Comparison of ENCODE assay signal across 8 cellular contexts in the genomic region with DNA sequence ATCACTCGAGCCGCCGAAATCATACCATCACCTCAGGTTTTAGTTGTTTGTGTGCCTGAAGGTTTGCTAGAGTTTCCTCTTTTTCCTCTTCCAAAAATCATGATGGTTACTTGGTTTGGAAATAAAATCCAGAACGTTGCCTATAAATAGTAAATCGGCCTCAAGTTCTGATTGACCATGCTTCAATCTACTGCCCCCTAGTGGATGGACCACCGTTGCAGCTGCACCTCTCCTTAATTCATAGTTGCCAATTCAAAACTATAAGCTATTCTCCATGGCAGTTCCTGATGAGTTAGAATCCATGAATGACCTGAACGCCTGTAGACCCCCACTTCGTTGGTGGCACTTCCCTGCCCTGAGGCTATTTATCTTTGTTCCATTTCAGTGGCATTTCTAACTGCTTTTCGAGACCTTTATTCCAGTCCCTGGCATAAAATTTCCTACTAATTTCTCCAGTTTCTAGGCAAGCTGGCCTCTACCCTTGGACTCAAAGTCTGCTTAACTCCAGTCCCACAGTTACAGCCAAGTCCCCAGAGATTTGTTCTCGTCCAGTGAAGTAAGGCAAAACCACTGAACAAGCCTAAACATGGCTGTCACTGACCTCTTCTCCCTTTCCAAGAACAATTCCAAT.
DNase-seq lines count a peak whose midpoint lies in the region; ATAC-seq and TF ChIP-seq lines count a peak whose summit lies in the region.

No MANE protein-coding gene starts in this region.

- ATAC-seq in GM19395 (IDR thresholded peaks at IDR 0.05; ENCODE audit: unreplicated experiment) (peak; percentile 73), psoas muscle (peak; percentile 67 to 93 (median 81)), GM18909 (IDR thresholded peaks at IDR 0.05; ENCODE audit: poor library complexity, unreplicated experiment) (no peak)
- no peak for ATAC-seq in activated CD8-positive, alpha-beta memory T cell treated with anti-CD3 and anti-CD28 coated beads, Interleukin-2, amount 10 ng/mL, durations not matched to agents 7 days and 5 days

- H3K36me3 Mint-ChIP-seq in Calu3 (ENCODE audit: insufficient read depth, unreplicated experiment), result no peaks in the 10 kb centered on the region
- no peaks in the 10 kb centered on the region for H3K36me3 Mint-ChIP-seq in activated CD8-positive, alpha-beta memory T cell treated with anti-CD3 and anti-CD28 coated beads, Interleukin-2, amount 10 ng/mL, durations not matched to agents 7 days and 5 days
- H3K36me3 Mint-ChIP-seq in glutamatergic neuron (ENCODE audit: unreplicated experiment), result no peaks in the 10 kb centered on the region

- peaks cover 9% of the 10 kb centered on the region for H3K4me1 ChIP-seq in psoas muscle

- H3K4me3 Mint-ChIP-seq in Calu3 (ENCODE audit: low read depth, unreplicated experiment), result no peak overlapping the region
- no peak overlapping the region for H3K4me3 Mint-ChIP-seq in activated CD8-positive, alpha-beta memory T cell treated with anti-CD3 and anti-CD28 coated beads, Interleukin-2, amount 10 ng/mL, durations not matched to agents 7 days and 5 days
- no peak overlapping the region for H3K4me3 Mint-ChIP-seq in glutamatergic neuron (ENCODE audit: unreplicated experiment)

- no peak overlapping the region for H3K27ac ChIP-seq in psoas muscle

- no peak overlapping the region for H3K4me3 ChIP-seq in psoas muscle

- WGBS in psoas muscle, 3 donors, result 33 to 50% (median 35%) methylated on average over 10 of the region's 10 CpGs

- H3K27me3 Mint-ChIP-seq in Calu3 (ENCODE audit: unreplicated experiment) (no peaks in the 10 kb centered on the region), glutamatergic neuron (ENCODE audit: unreplicated experiment) (no peaks in the 10 kb centered on the region)
- no peaks in the 10 kb centered on the region for H3K27me3 Mint-ChIP-seq in activated CD8-positive, alpha-beta memory T cell treated with anti-CD3 and anti-CD28 coated beads, Interleukin-2, amount 10 ng/mL, durations not matched to agents 7 days and 5 days

- intact Hi-C loops in Calu3 (cut with micrococcal nuclease; ENCODE audit: unreplicated experiment) (loop anchor here (1.0 kb wide), 1 partner anchor 144 kb away; no protein-coding TSS in a partner anchor), psoas muscle (cut with DNase I) (loop anchor here (2.0 to 5.0 kb wide), 2 partner anchors 141 to 145 kb away; no protein-coding TSS in a partner anchor)

- DNase-seq in Calu3, result peak; percentile 87
- peak; percentile 0 for DNase-seq in NCI-H1092 (lab: John Stamatoyannopoulos, UW)
- peak; percentile 50 for DNase-seq in activated CD8-positive, alpha-beta memory T cell treated with anti-CD3 and anti-CD28 coated beads, Interleukin-2, amount 10 ng/mL, durations not matched to agents 7 days and 5 days
- peak; percentile 78 for DNase-seq in glutamatergic neuron
- DNase-seq in psoas muscle, result peak; percentile 40 to 74
- no peak for DNase-seq in GOT3 (lab: John Stamatoyannopoulos, UW)

- no peaks in the 10 kb centered on the region for H3K9me3 ChIP-seq in psoas muscle

- no peaks in the 10 kb centered on the region for H3K36me3 ChIP-seq in psoas muscle (ENCODE audit: insufficient read depth in 1 of 2, low read depth in 1 of 2)

- TF ChIP-seq CTCF in Calu3 (IDR thresholded peaks at IDR 0.05; ENCODE audit: unreplicated experiment), result peak; percentile 90
- TF ChIP-seq CTCF in glutamatergic neuron (IDR thresholded peaks at IDR 0.05; ENCODE audit: partially characterized antibody, unreplicated experiment), result peak; percentile 92
- peak; percentile 84 for TF ChIP-seq CTCF in psoas muscle (IDR thresholded peaks at IDR 0.05)

- no peak overlapping the region for H3K27ac Mint-ChIP-seq in Calu3 (ENCODE audit: unreplicated experiment)
- no peak overlapping the region for H3K27ac Mint-ChIP-seq in activated CD8-positive, alpha-beta memory T cell treated with anti-CD3 and anti-CD28 coated beads, Interleukin-2, amount 10 ng/mL, durations not matched to agents 7 days and 5 days
- H3K27ac Mint-ChIP-seq in glutamatergic neuron (ENCODE audit: unreplicated experiment), result peak overlapping the region; percentile 56

- BruUV-seq in Calu3 (replicated peaks; lab: Mats Ljungman, UMichigan), result no TSS peak

- no peaks in the 10 kb centered on the region for H3K9me3 Mint-ChIP-seq in Calu3 (ENCODE audit: low read depth, unreplicated experiment)
- H3K9me3 Mint-ChIP-seq in activated CD8-positive, alpha-beta memory T cell treated with anti-CD3 and anti-CD28 coated beads, Interleukin-2, amount 10 ng/mL, durations not matched to agents 7 days and 5 days (ENCODE audit: low read depth), result peaks cover 2% of the 10 kb centered on the region
- H3K9me3 Mint-ChIP-seq in glutamatergic neuron (ENCODE audit: unreplicated experiment), result peaks cover 4% of the 10 kb centered on the region

- no peaks in the 10 kb centered on the region for H3K4me1 Mint-ChIP-seq in Calu3 (ENCODE audit: low read depth, unreplicated experiment)
- H3K4me1 Mint-ChIP-seq in activated CD8-positive, alpha-beta memory T cell treated with anti-CD3 and anti-CD28 coated beads, Interleukin-2, amount 10 ng/mL, durations not matched to agents 7 days and 5 days, result no peaks in the 10 kb centered on the region
- H3K4me1 Mint-ChIP-seq in glutamatergic neuron (ENCODE audit: low read depth, unreplicated experiment), result peaks cover 27% of the 10 kb centered on the region

- no peaks in the 10 kb centered on the region for H3K27me3 ChIP-seq in psoas muscle (ENCODE audit: insufficient read depth in 3 of 3, low read length in 2 of 3)

- CTCF ChIA-PET in Calu3 (lab: Charles Lee), result interaction anchor here (0.6 to 2.6 kb wide), 4 partner anchors 20 to 234 kb away, joined by 3 to 14 read pairs (median 4); no protein-coding TSS in a partner anchor
- CTCF ChIA-PET in activated CD8-positive, alpha-beta memory T cell treated with anti-CD3 and anti-CD28 coated beads, Interleukin-2, amount 10 ng/mL, durations not matched to agents 7 days and 5 days (lab: Charles Lee), result interaction anchor here (0.7 to 1.0 kb wide), 3 partner anchors 10 to 324 kb away, joined by 3 read pairs; no protein-coding TSS in a partner anchor

Comparison
In these comparisons a context has a peak if more than half of its experiments do, and no peak if none do; other contexts are left out.
1. ATAC-seq: peak in GM19395 (single experiment) and psoas muscle (4 of 4); none in activated CD8-positive, alpha-beta memory T cell treated with anti-CD3 and anti-CD28 coated beads, Interleukin-2, amount 10 ng/mL, durations not matched to agents 7 days and 5 days (single experiment) and GM18909 (single experiment).
2. Peak in every context shown above with its lines, with median percentiles within 50 percentile points of each other: CTCF ChIP-seq.